Comparison of ENCODE assay signal across 9 cellular contexts in genomic region chr9:89477395-89477794, GRCh38. TPM values are rescaled to one million over a fixed set of nuclear protein-coding genes. Genes with fewer than 3 reads are reported as not detected.
A peak's percentile ranks its signal among the peaks of the same experiment; 100 is the strongest.
DNase-seq lines count a peak whose midpoint lies in the region.
"Had no signal": no experiment of that assay in that cellular context is flagged by ENCODE, and none has a peak within 500 bp of the region (broad histone marks: within the 10 kb centered on the region; RNA-seq: fewer than 3 reads in every experiment).

No MANE protein-coding gene starts in this region.

- H3K4me1 ChIP-seq in mesenchymal stem cell (ENCODE audit: control insufficient read depth, insufficient read depth, low read depth, low read length), result peaks cover 28% of the 10 kb centered on the region
- H3K4me1 ChIP-seq: parathyroid adenoma had no signal

- POLR2A ChIA-PET in activated CD4-positive, alpha-beta T cell treated with anti-CD3 and anti-CD28 coated beads, Interleukin-2, amount 10 ng/mL, durations not matched to agents 7 days and 5 days (lab: Charles Lee), result interaction anchor here (0.6 to 0.8 kb wide), 4 partner anchors 9 to 59 kb away, joined by 3 to 5 read pairs (median 4); no protein-coding TSS in a partner anchor

- no peak overlapping the region for H2BK15ac ChIP-seq in mesenchymal stem cell (ENCODE audit: low read depth, poor library complexity, severe bottlenecking)

- H3K27ac ChIP-seq in mesenchymal stem cell (ENCODE audit: low read length, poor library complexity, severe bottlenecking) (peak overlapping the region; percentile 71), temporal lobe (ENCODE audit: low read depth, low read length) (peak overlapping the region; percentile 63)
- H3K27ac ChIP-seq: parathyroid adenoma had no signal

- peak overlapping the region; percentile 92 for H3K27ac Mint-ChIP-seq in activated CD4-positive, alpha-beta T cell treated with anti-CD3 and anti-CD28 coated beads, Interleukin-2, amount 10 ng/mL, durations not matched to agents 7 days and 5 days
- H3K27ac Mint-ChIP-seq in activated naive CD4-positive, alpha-beta T cell treated with anti-CD3 and anti-CD28 coated beads, Interleukin-2, amount 10 ng/mL, durations not matched to agents 7 days and 5 days, result peak overlapping the region; percentile 96

- peak overlapping the region in 1 of 2 experiments; percentile 9 for H2BK12ac ChIP-seq in mesenchymal stem cell (ENCODE audit: low read length in 2 of 2)

- H3K9me3 Mint-ChIP-seq in activated CD4-positive, alpha-beta T cell treated with anti-CD3 and anti-CD28 coated beads, Interleukin-2, amount 10 ng/mL, durations not matched to agents 7 days and 5 days, result peaks cover 6% of the 10 kb centered on the region
- peaks cover 4% of the 10 kb centered on the region for H3K9me3 Mint-ChIP-seq in activated naive CD4-positive, alpha-beta T cell treated with anti-CD3 and anti-CD28 coated beads, Interleukin-2, amount 10 ng/mL, durations not matched to agents 7 days and 5 days

- H3K4ac ChIP-seq in mesenchymal stem cell (ENCODE audit: low read depth in 1 of 2, low read length in 2 of 2), result peak overlapping the region in 1 of 2 experiments; percentile 24

- H3K14ac ChIP-seq in mesenchymal stem cell (ENCODE audit: low read length in 2 of 2), result peak overlapping the region in 1 of 2 experiments; percentile 92

- peaks cover 40% of the 10 kb centered on the region for H3K79me1 ChIP-seq in mesenchymal stem cell (replicated peaks; ENCODE audit: low read length, poor library complexity, severe bottlenecking)

- peak; percentile 61 for DNase-seq in activated CD4-positive, alpha-beta T cell treated with anti-CD3 and anti-CD28 coated beads, Interleukin-2, amount 10 ng/mL, durations not matched to agents 7 days and 5 days
- no peak for DNase-seq in activated CD4-positive, alpha-beta T cell treated with anti-CD3 and anti-CD28 coated beads for 1 hour
- DNase-seq in activated naive CD4-positive, alpha-beta T cell treated with anti-CD3 and anti-CD28 coated beads, Interleukin-2, amount 10 ng/mL, durations not matched to agents 7 days and 5 days, result peak; percentile 57
- DNase-seq in mesenchymal stem cell (no peak), NCI-H82 (lab: John Stamatoyannopoulos, UW) (no peak), T1000 (lab: John Stamatoyannopoulos, UW) (no peak), HUDEP-2 (lab: John Stamatoyannopoulos, UW; ENCODE audit: unreplicated experiment in 76 of 76) (no peak)

- H3K9me3 ChIP-seq in mesenchymal stem cell (ENCODE audit: control insufficient read depth, low read length), result no peaks in the 10 kb centered on the region

- H3K9ac ChIP-seq in mesenchymal stem cell (ENCODE audit: low read length), result no peak overlapping the region
- H3K9ac ChIP-seq: parathyroid adenoma had no signal

- no peak overlapping the region for H2BK120ac ChIP-seq in mesenchymal stem cell (ENCODE audit: low read depth, low read length)

- H3K18ac ChIP-seq in mesenchymal stem cell (ENCODE audit: low read depth in 1 of 2, low read length in 2 of 2), result peak overlapping the region; percentile 23 to 67

- peak overlapping the region; percentile 41 for H4K91ac ChIP-seq in mesenchymal stem cell (ENCODE audit: low read length)

- H3K36me3 Mint-ChIP-seq in activated CD4-positive, alpha-beta T cell treated with anti-CD3 and anti-CD28 coated beads, Interleukin-2, amount 10 ng/mL, durations not matched to agents 7 days and 5 days (ENCODE audit: low read depth), result peaks cover 91% of the 10 kb centered on the region
- H3K36me3 Mint-ChIP-seq in activated naive CD4-positive, alpha-beta T cell treated with anti-CD3 and anti-CD28 coated beads, Interleukin-2, amount 10 ng/mL, durations not matched to agents 7 days and 5 days, result peaks cover 84% of the 10 kb centered on the region

- H3K4me3 ChIP-seq in mesenchymal stem cell (ENCODE audit: insufficient read depth in 1 of 2, low read depth in 1 of 2, low read length in 2 of 2), result no peak overlapping the region

- peak overlapping the region; percentile 75 for H3K4me3 Mint-ChIP-seq in activated CD4-positive, alpha-beta T cell treated with anti-CD3 and anti-CD28 coated beads, Interleukin-2, amount 10 ng/mL, durations not matched to agents 7 days and 5 days
- peak overlapping the region; percentile 51 for H3K4me3 Mint-ChIP-seq in activated naive CD4-positive, alpha-beta T cell treated with anti-CD3 and anti-CD28 coated beads, Interleukin-2, amount 10 ng/mL, durations not matched to agents 7 days and 5 days

- no peak overlapping the region for H3K4me2 ChIP-seq in mesenchymal stem cell (ENCODE audit: low read length, poor library complexity, severe bottlenecking)

- H3K27me3 ChIP-seq in mesenchymal stem cell (ENCODE audit: control insufficient read depth in 1 of 2, insufficient read depth in 1 of 2, low read length in 2 of 2), result no peaks in the 10 kb centered on the region

- no peak overlapping the region for H2BK5ac ChIP-seq in mesenchymal stem cell (ENCODE audit: low read depth, low read length, poor library complexity, severe bottlenecking)

- H3K23ac ChIP-seq in mesenchymal stem cell (ENCODE audit: low read length in 2 of 2), result no peak overlapping the region

- H3K27me3 Mint-ChIP-seq in activated CD4-positive, alpha-beta T cell treated with anti-CD3 and anti-CD28 coated beads, Interleukin-2, amount 10 ng/mL, durations not matched to agents 7 days and 5 days, result no peaks in the 10 kb centered on the region
- no peaks in the 10 kb centered on the region for H3K27me3 Mint-ChIP-seq in activated naive CD4-positive, alpha-beta T cell treated with anti-CD3 and anti-CD28 coated beads, Interleukin-2, amount 10 ng/mL, durations not matched to agents 7 days and 5 days

- WGBS in mesenchymal stem cell, result 70% methylated on average over 7 of the region's 7 CpGs

- CTCF ChIA-PET in activated CD4-positive, alpha-beta T cell treated with anti-CD3 and anti-CD28 coated beads, Interleukin-2, amount 10 ng/mL, durations not matched to agents 7 days and 5 days (lab: Charles Lee), result interaction anchor here (0.8 to 2.7 kb wide), 3 partner anchors 20 to 72 kb away, joined by 3 to 10 read pairs (median 4); no protein-coding TSS in a partner anchor
- CTCF ChIA-PET in activated naive CD4-positive, alpha-beta T cell treated with anti-CD3 and anti-CD28 coated beads, Interleukin-2, amount 10 ng/mL, durations not matched to agents 7 days and 5 days (lab: Charles Lee), result interaction anchor here (1.4 to 9.0 kb wide), 4 partner anchors 9 to 72 kb away, joined by 3 to 70 read pairs (median 4); no protein-coding TSS in a partner anchor

- H2AFZ ChIP-seq in mesenchymal stem cell (ENCODE audit: low read depth, low read length), result no peak overlapping the region
- H2AFZ ChIP-seq: parathyroid adenoma had no signal

- H2AK5ac ChIP-seq in mesenchymal stem cell (ENCODE audit: low read length, severe bottlenecking), result peak overlapping the region; percentile 66

- peak overlapping the region; percentile 33 for H4K8ac ChIP-seq in mesenchymal stem cell (ENCODE audit: low read length)

- H3K36me3 ChIP-seq in mesenchymal stem cell (ENCODE audit: control insufficient read depth in 1 of 2, insufficient read depth in 2 of 2, low read depth in 1 of 2, low read length in 2 of 2), result peaks cover 0 to 15% of the 10 kb centered on the region in 2 experiments

- H3K4me1 Mint-ChIP-seq in activated CD4-positive, alpha-beta T cell treated with anti-CD3 and anti-CD28 coated beads, Interleukin-2, amount 10 ng/mL, durations not matched to agents 7 days and 5 days, result peaks cover 91% of the 10 kb centered on the region
- H3K4me1 Mint-ChIP-seq in activated naive CD4-positive, alpha-beta T cell treated with anti-CD3 and anti-CD28 coated beads, Interleukin-2, amount 10 ng/mL, durations not matched to agents 7 days and 5 days, result peaks cover 89% of the 10 kb centered on the region

RNA-seq across cellular contexts. Expression of gene SEMA4D, which starts 20.5 kb away (rescaled TPM):
- 100 to 1,000 TPM; 334 to 336 TPM for total RNA-seq in activated CD4-positive, alpha-beta T cell treated with anti-CD3 and anti-CD28 coated beads, Interleukin-2, amount 10 ng/mL, durations not matched to agents 7 days and 5 days
- 3.2 TPM for polyA plus RNA-seq in mesenchymal stem cell (2013, experiment 1 of 2)
- polyA plus RNA-seq in mesenchymal stem cell (2013, experiment 2 of 2), result 3.2 TPM
- total RNA-seq in temporal lobe, result 10.6 TPM

Comparison
In these comparisons a context has a peak if more than half of its experiments do, and no peak if none do; other contexts are left out.
1. DNase-seq: peak in activated CD4-positive, alpha-beta T cell treated with anti-CD3 and anti-CD28 coated beads, Interleukin-2, amount 10 ng/mL, durations not matched to agents 7 days and 5 days (single experiment) and activated naive CD4-positive, alpha-beta T cell treated with anti-CD3 and anti-CD28 coated beads, Interleukin-2, amount 10 ng/mL, durations not matched to agents 7 days and 5 days (single experiment); none in activated CD4-positive, alpha-beta T cell treated with anti-CD3 and anti-CD28 coated beads for 1 hour (single experiment), mesenchymal stem cell (single experiment), NCI-H82 (single experiment), T1000 (single experiment) and HUDEP-2 (0 of 76).
2. RNA of gene SEMA4D, which starts 20.5 kb away (total RNA-seq): 334 to 336 TPM in activated CD4-positive, alpha-beta T cell treated with anti-CD3 and anti-CD28 coated beads, Interleukin-2, amount 10 ng/mL, durations not matched to agents 7 days and 5 days; 10.6 TPM in temporal lobe (single experiment); every median in the first group is over 10 times any median in the second.